8 cellular contexts compared by ENCODE assay signal in the genomic region with DNA sequence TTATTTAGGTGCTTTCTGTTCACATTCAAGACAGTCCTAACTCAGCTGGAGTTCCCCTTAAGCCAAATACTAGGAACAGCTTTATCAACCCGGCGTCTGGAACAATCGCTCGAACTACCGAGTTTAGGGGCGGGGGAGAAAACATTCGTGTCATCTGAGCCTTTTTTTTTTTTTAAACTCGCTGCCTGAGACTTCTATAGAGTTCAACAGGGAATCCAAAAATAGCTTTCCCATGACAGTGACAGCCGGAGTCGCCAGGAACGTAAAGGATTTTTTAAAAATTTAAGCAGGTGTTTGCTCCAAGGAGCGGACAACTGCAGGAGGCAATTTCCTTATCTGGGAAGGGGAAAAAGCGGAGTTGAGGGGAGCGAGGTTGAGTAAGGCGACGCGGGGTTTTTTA. TPM values are rescaled to one million over a fixed set of nuclear protein-coding genes. Genes with fewer than 3 reads are reported as not detected.
A peak's percentile ranks its signal among the peaks of the same experiment; 100 is the strongest.
DNase-seq lines count a peak whose midpoint lies in the region; ATAC-seq and TF ChIP-seq lines count a peak whose summit lies in the region.

No MANE protein-coding gene starts in this region.

- no peaks in the 10 kb centered on the region for H3K27me3 Mint-ChIP-seq in stimulated activated memory B cell treated with anti-CD40 and anti-IgM and Interleukin-4, amounts not matched to agents 10 μg/mL and 1 μg/mL and 100 μg/mL, for 72 hours

- H3K27me3 ChIP-seq in HCT116 (ENCODE audit: insufficient read depth, low read length) (no peaks in the 10 kb centered on the region), RWPE2 (ENCODE audit: insufficient read depth, poor library complexity, severe bottlenecking) (no peaks in the 10 kb centered on the region), layer of hippocampus (ENCODE audit: control insufficient read depth, insufficient read depth, low read length) (no peaks in the 10 kb centered on the region)

- ATAC-seq in HCT116 (no peak), RWPE2 (ENCODE audit: low read depth) (no peak), HG03045 (IDR thresholded peaks at IDR 0.05; ENCODE audit: unreplicated experiment) (no peak)
- no peak for ATAC-seq in stimulated activated memory B cell treated with anti-CD40 and anti-IgM and Interleukin-4, amounts not matched to agents 10 μg/mL and 1 μg/mL and 100 μg/mL, for 72 hours

- no peak for TF ChIP-seq RAD21 in HCT116 (IDR thresholded peaks at IDR 0.05; ENCODE audit: low read depth)

- H3K4me1 ChIP-seq in ES-I3 (ENCODE audit: insufficient read depth, low read length) (no peaks in the 10 kb centered on the region), HCT116 (ENCODE audit: control insufficient read depth in 1 of 2, insufficient read depth in 2 of 2, low read length in 2 of 2) (peaks cover 0 to 12% of the 10 kb centered on the region in 2 experiments; a peak in 1 of 4 replicates), RWPE2 (ENCODE audit: insufficient read depth, poor library complexity, severe bottlenecking) (peaks cover 10% of the 10 kb centered on the region)

- POLR2A ChIA-PET in HCT116 (lab: Charles Lee) = interaction anchor here (0.5 kb wide), 1 partner anchor 308 kb away, joined by 3 read pairs; no protein-coding TSS in a partner anchor

- RAD21 ChIA-PET in HCT116 (lab: Charles Lee; ENCODE audit: low non-redundant PET in 1 of 2, low total read pairs in 2 of 2, uncharacterized antibody in 2 of 2, unreplicated experiment in 2 of 2) = no interaction called here

- BruUV-seq in HCT116 (replicated peaks; lab: Mats Ljungman, UMichigan) = no TSS peak

- H3K36me3 ChIP-seq in ES-I3 (ENCODE audit: insufficient read depth, low read length) (no peaks in the 10 kb centered on the region), HCT116 (ENCODE audit: control insufficient read depth in 1 of 2, insufficient read depth in 2 of 2, low read length in 2 of 2) (no peaks in the 10 kb centered on the region; a peak in 1 of 4 replicates), RWPE2 (ENCODE audit: low read depth) (peaks cover 17% of the 10 kb centered on the region)

- H3K9me3 Mint-ChIP-seq in stimulated activated memory B cell treated with anti-CD40 and anti-IgM and Interleukin-4, amounts not matched to agents 10 μg/mL and 1 μg/mL and 100 μg/mL, for 72 hours = peaks cover 4% of the 10 kb centered on the region

- peak overlapping the region; percentile 55 for H3K9ac ChIP-seq in ES-I3 (ENCODE audit: low read depth, low read length)
- peak overlapping the region; percentile 84 for H3K9ac ChIP-seq in HCT116 (ENCODE audit: low read length)

- peaks cover 6% of the 10 kb centered on the region for H3K9me3 ChIP-seq in ES-I3 (ENCODE audit: control insufficient read depth, insufficient read depth, low read length)
- H3K9me3 ChIP-seq in HCT116 (ENCODE audit: control insufficient read depth in 1 of 2, insufficient read depth in 1 of 2, low read depth in 1 of 2, low read length in 2 of 2) = no peaks in the 10 kb centered on the region
- no peaks in the 10 kb centered on the region for H3K9me3 ChIP-seq in RWPE2 (ENCODE audit: severe bottlenecking)

- DNase-seq in HCT116 (ENCODE audit: low read depth, low spot score) (no peak), RWPE2 (ENCODE audit: low spot score) (no peak), caudate nucleus (lab: John Stamatoyannopoulos, UW) (peak in 4 of 61 donors; percentile 23 to 62 (median 36)), NCI-H1930 (lab: John Stamatoyannopoulos, UW) (no peak)

- intact Hi-C loops in HCT116 (cut with micrococcal nuclease) = no loop called here

- TF ChIP-seq POLR2A in HCT116 (IDR thresholded peaks at IDR 0.05; ENCODE audit: borderline replicate concordance, extremely low read depth, insufficient read depth, insufficient read length) = no peak

- H3K4me3 ChIP-seq in HCT116 (replicated peaks in 1 of 2; ENCODE audit: low read depth in 1 of 2, low read length in 2 of 2) = peak overlapping the region; percentile 94 to 95
- H3K4me3 ChIP-seq in RWPE2 (ENCODE audit: severe bottlenecking) = peak overlapping the region; percentile 88

- H3K4me1 Mint-ChIP-seq in stimulated activated memory B cell treated with anti-CD40 and anti-IgM and Interleukin-4, amounts not matched to agents 10 μg/mL and 1 μg/mL and 100 μg/mL, for 72 hours = peaks cover 37% of the 10 kb centered on the region

- peaks cover 13% of the 10 kb centered on the region for H3K36me3 Mint-ChIP-seq in stimulated activated memory B cell treated with anti-CD40 and anti-IgM and Interleukin-4, amounts not matched to agents 10 μg/mL and 1 μg/mL and 100 μg/mL, for 72 hours

- TF ChIP-seq CTCF in HCT116 (IDR thresholded peaks at IDR 0.05 in 2 of 3, conservative IDR thresholded peaks at IDR 0.05 in 1 of 3; ENCODE audit: borderline replicate concordance in 1 of 3, insufficient read depth in 1 of 3, low read depth in 2 of 3, low read length in 2 of 3) (no peak), RWPE2 (IDR thresholded peaks at IDR 0.05; ENCODE audit: poor library complexity, severe bottlenecking) (no peak)

- CTCF ChIA-PET in HCT116 (lab: Charles Lee) = interaction anchor here (0.7 to 1.7 kb wide), 3 partner anchors 9 to 32 kb away, joined by 3 to 9 read pairs (median 5); no protein-coding TSS in a partner anchor

- peak overlapping the region; percentile 100 for H3K4me3 Mint-ChIP-seq in stimulated activated memory B cell treated with anti-CD40 and anti-IgM and Interleukin-4, amounts not matched to agents 10 μg/mL and 1 μg/mL and 100 μg/mL, for 72 hours

- H3K27ac ChIP-seq in HCT116 (ENCODE audit: low read depth, low read length) (peak overlapping the region; percentile 61; the same call in 1 of the 2 replicates), RWPE2 (ENCODE audit: poor library complexity, severe bottlenecking) (peak overlapping the region; percentile 80), caudate nucleus (ENCODE audit: low read depth, low read length) (peak overlapping the region; percentile 71), layer of hippocampus (ENCODE audit: low read depth, low read length) (peak overlapping the region; percentile 84)

- H4K20me1 ChIP-seq in HCT116 (ENCODE audit: insufficient read depth) = no peaks in the 10 kb centered on the region

- no peak overlapping the region for H2AFZ ChIP-seq in HCT116 (ENCODE audit: low read depth, low read length, poor library complexity, severe bottlenecking)

- no peaks in the 10 kb centered on the region for H3K9me2 ChIP-seq in HCT116 (ENCODE audit: insufficient read depth)

- H3K4me2 ChIP-seq in HCT116 (ENCODE audit: low read length) = peak overlapping the region; percentile 74

- H3K27ac Mint-ChIP-seq in stimulated activated memory B cell treated with anti-CD40 and anti-IgM and Interleukin-4, amounts not matched to agents 10 μg/mL and 1 μg/mL and 100 μg/mL, for 72 hours = peak overlapping the region; percentile 98

- peaks cover 28% of the 10 kb centered on the region for H3K79me2 ChIP-seq in HCT116 (ENCODE audit: insufficient read depth, low read length)

TF ChIP-seq in HCT116, 20 proteins besides CTCF, POLR2A, EP300 and RAD21 (continues in another document):
- TF ChIP-seq CEBPB (IDR thresholded peaks at IDR 0.05; ENCODE audit: low read depth) = no peak
- TF ChIP-seq, protein P1, sequence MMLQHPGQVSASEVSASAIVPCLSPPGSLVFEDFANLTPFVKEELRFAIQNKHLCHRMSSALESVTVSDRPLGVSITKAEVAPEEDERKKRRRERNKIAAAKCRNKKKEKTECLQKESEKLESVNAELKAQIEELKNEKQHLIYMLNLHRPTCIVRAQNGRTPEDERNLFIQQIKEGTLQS (IDR thresholded peaks at IDR 0.05) = no peak
- TF ChIP-seq SRF (IDR thresholded peaks at IDR 0.05; ENCODE audit: low read depth) = no peak
- TF ChIP-seq, protein P2, sequence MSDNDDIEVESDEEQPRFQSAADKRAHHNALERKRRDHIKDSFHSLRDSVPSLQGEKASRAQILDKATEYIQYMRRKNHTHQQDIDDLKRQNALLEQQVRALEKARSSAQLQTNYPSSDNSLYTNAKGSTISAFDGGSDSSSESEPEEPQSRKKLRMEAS (IDR thresholded peaks at IDR 0.05) = no peak
- TF ChIP-seq EZH2 (IDR thresholded peaks at IDR 0.05) = no peak
- no peak for TF ChIP-seq ELF1 (IDR thresholded peaks at IDR 0.05; ENCODE audit: borderline replicate concordance, low read depth)
- TF ChIP-seq, protein P3, sequence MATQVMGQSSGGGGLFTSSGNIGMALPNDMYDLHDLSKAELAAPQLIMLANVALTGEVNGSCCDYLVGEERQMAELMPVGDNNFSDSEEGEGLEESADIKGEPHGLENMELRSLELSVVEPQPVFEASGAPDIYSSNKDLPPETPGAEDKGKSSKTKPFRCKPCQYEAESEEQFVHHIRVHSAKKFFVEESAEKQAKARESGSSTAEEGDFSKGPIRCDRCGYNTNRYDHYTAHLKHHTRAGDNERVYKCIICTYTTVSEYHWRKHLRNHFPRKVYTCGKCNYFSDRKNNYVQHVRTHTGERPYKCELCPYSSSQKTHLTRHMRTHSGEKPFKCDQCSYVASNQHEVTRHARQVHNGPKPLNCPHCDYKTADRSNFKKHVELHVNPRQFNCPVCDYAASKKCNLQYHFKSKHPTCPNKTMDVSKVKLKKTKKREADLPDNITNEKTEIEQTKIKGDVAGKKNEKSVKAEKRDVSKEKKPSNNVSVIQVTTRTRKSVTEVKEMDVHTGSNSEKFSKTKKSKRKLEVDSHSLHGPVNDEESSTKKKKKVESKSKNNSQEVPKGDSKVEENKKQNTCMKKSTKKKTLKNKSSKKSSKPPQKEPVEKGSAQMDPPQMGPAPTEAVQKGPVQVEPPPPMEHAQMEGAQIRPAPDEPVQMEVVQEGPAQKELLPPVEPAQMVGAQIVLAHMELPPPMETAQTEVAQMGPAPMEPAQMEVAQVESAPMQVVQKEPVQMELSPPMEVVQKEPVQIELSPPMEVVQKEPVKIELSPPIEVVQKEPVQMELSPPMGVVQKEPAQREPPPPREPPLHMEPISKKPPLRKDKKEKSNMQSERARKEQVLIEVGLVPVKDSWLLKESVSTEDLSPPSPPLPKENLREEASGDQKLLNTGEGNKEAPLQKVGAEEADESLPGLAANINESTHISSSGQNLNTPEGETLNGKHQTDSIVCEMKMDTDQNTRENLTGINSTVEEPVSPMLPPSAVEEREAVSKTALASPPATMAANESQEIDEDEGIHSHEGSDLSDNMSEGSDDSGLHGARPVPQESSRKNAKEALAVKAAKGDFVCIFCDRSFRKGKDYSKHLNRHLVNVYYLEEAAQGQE (IDR thresholded peaks at IDR 0.05; ENCODE audit: low read depth) = no peak
- TF ChIP-seq EZH2phosphoT487 (IDR thresholded peaks at IDR 0.05; ENCODE audit: borderline replicate concordance) = no peak
- TF ChIP-seq POLR2AphosphoS5 (IDR thresholded peaks at IDR 0.05; ENCODE audit: low read depth, low read length) = no peak
- no peak for TF ChIP-seq SP1 (IDR thresholded peaks at IDR 0.05; ENCODE audit: low read depth)
- no peak for TF ChIP-seq EGR1 (IDR thresholded peaks at IDR 0.05; ENCODE audit: low read depth)
- TF ChIP-seq TCF7L2 (IDR thresholded peaks at IDR 0.05; ENCODE audit: borderline replicate concordance, extremely low read depth, insufficient read depth, insufficient read length) = no peak
- TF ChIP-seq YY1 (IDR thresholded peaks at IDR 0.05; ENCODE audit: extremely low read depth, insufficient replicate concordance, low read depth, low read length) = no peak

RNA-seq across cellular contexts. Expression of a gene that starts 0.8 kb away (rescaled TPM):
- 9.3 TPM for total RNA-seq in HCT116 (2021; ENCODE audit: unreplicated experiment)
- 4.5 and 4.6 TPM in 2 replicates for polyA plus RNA-seq in HCT116 (2012)

RNA-seq across cellular contexts. Expression of a gene that starts 58.5 kb away (rescaled TPM):
- total RNA-seq in HCT116 (2021; ENCODE audit: unreplicated experiment) = 0.54 TPM
- 0.20 TPM in 2 replicates for polyA plus RNA-seq in HCT116 (2012)
